2 cellular contexts compared by ENCODE assay signal in the genomic region with DNA sequence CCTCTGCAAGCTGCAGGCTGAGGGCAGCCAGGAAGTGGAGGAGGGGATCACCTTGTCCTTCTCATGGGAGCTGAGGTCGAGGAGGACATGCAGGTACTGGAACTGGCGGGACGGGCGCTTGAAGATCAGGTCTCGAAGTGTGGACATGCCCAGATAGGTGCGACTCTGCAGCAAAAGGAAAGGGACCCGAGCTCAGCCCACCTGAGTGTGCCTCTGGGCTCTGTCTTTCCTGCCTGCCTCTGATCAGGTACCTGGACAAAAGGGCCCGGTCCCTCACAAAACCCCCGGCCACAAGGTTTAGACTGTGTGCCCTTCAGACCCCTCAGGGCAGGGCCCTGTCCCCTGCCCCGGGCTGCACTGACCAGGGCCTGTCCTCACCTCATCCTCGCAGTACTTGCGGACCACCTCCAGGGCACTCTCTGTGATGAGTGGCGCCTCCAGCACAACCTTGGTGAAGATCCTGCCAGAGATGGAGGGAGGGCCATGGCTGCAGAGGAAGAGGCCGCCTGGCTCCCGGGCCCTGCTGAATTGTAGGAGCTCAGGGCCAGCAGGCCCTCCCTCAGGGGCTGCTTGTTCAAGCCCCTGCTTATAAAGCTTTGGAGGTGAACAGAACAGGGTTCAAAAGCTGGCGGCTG.
TF ChIP-seq lines count a peak whose summit lies in the region.

No MANE protein-coding gene starts in this region.

TF ChIP-seq in SK-N-SH treated with all-trans-retinoic acid at 6 μM for 48 hours, 23 proteins besides CTCF, POLR2A, EP300 and RAD21:
- TF ChIP-seq, protein P1, sequence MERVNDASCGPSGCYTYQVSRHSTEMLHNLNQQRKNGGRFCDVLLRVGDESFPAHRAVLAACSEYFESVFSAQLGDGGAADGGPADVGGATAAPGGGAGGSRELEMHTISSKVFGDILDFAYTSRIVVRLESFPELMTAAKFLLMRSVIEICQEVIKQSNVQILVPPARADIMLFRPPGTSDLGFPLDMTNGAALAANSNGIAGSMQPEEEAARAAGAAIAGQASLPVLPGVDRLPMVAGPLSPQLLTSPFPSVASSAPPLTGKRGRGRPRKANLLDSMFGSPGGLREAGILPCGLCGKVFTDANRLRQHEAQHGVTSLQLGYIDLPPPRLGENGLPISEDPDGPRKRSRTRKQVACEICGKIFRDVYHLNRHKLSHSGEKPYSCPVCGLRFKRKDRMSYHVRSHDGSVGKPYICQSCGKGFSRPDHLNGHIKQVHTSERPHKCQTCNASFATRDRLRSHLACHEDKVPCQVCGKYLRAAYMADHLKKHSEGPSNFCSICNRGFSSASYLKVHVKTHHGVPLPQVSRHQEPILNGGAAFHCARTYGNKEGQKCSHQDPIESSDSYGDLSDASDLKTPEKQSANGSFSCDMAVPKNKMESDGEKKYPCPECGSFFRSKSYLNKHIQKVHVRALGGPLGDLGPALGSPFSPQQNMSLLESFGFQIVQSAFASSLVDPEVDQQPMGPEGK (CRISPR knock-in tag; IDR thresholded peaks at IDR 0.05; ENCODE audit: borderline replicate concordance), result no peak
- TF ChIP-seq TOX (CRISPR knock-in tag; IDR thresholded peaks at IDR 0.05; ENCODE audit: borderline replicate concordance) (no peak), ZFP3 (CRISPR knock-in tag; IDR thresholded peaks at IDR 0.05) (0 out of 2 replicates have a peak, but pooled peaks have one; percentile 26)

TF ChIP-seq in SK-N-SH, 30 proteins besides CTCF, POLR2A, EP300 and RAD21:
- TF ChIP-seq FOSL2 (IDR thresholded peaks at IDR 0.05; ENCODE audit: borderline replicate concordance, low read depth) (no peak), CHD2 (IDR thresholded peaks at IDR 0.05; ENCODE audit: low read length, partially characterized antibody) (no peak)
- TF ChIP-seq, protein P2, sequence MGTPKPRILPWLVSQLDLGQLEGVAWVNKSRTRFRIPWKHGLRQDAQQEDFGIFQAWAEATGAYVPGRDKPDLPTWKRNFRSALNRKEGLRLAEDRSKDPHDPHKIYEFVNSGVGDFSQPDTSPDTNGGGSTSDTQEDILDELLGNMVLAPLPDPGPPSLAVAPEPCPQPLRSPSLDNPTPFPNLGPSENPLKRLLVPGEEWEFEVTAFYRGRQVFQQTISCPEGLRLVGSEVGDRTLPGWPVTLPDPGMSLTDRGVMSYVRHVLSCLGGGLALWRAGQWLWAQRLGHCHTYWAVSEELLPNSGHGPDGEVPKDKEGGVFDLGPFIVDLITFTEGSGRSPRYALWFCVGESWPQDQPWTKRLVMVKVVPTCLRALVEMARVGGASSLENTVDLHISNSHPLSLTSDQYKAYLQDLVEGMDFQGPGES (IDR thresholded peaks at IDR 0.05; ENCODE audit: low read depth, low read length), result no peak
